26 cellular contexts compared by ENCODE assay signal in genomic region chr3:186775999-186776398, GRCh38. TPM values are rescaled to one million over a fixed set of nuclear protein-coding genes. Genes with fewer than 3 reads are reported as not detected.
DNase-seq lines count a peak whose midpoint lies in the region; ATAC-seq and TF ChIP-seq lines count a peak whose summit lies in the region.
"Had no signal": no experiment of that assay in that cellular context is flagged by ENCODE, and none has a peak within 500 bp of the region (broad histone marks: within the 10 kb centered on the region; RNA-seq: fewer than 3 reads in every experiment).

No MANE protein-coding gene starts in this region.

- no peaks in the 10 kb centered on the region for H3K9me2 ChIP-seq in GM23338 (ENCODE audit: insufficient read depth)
- H3K9me2 ChIP-seq in Loucy (replicated peaks; ENCODE audit: low read depth, low read length), result no peaks in the 10 kb centered on the region

- peak overlapping the region; percentile 11; the same call in 1 of the 3 replicates for H3K4me3 Mint-ChIP-seq in GM23338
- no peak overlapping the region for H3K4me3 Mint-ChIP-seq in endodermal cell
- H3K4me3 Mint-ChIP-seq: central memory CD8-positive, alpha-beta T cell had no signal

- peaks cover 13% of the 10 kb centered on the region for H3K27me3 Mint-ChIP-seq in GM23338 (ENCODE audit: insufficient read depth, low read depth, poor library complexity)
- peaks cover 85% of the 10 kb centered on the region for H3K27me3 Mint-ChIP-seq in endodermal cell (ENCODE audit: insufficient read depth)
- H3K27me3 Mint-ChIP-seq: central memory CD8-positive, alpha-beta T cell had no signal

- ATAC-seq in GM23338 (peak; percentile 78), Right ventricle myocardium inferior (no peak), HG02885 (IDR thresholded peaks at IDR 0.05; ENCODE audit: poor library complexity, unreplicated experiment) (no peak)
- ATAC-seq: stimulated activated naive CD8-positive, alpha-beta T cell treated with anti-CD3 and anti-CD28 coated beads, Interleukin-15, Interleukin-2, amounts not matched to agents 100 U/mL and 50 U/mL, for 24 hours had no signal

- H3K4me1 Mint-ChIP-seq in GM23338 (peaks cover 16% of the 10 kb centered on the region), endodermal cell (peaks cover 9% of the 10 kb centered on the region)

- no peaks in the 10 kb centered on the region; the same call in 2 of the 3 replicates for H3K9me3 Mint-ChIP-seq in GM23338
- no peaks in the 10 kb centered on the region for H3K9me3 Mint-ChIP-seq in endodermal cell
- H3K9me3 Mint-ChIP-seq: central memory CD8-positive, alpha-beta T cell had no signal

- H3K36me3 ChIP-seq in GM23338 (ENCODE audit: insufficient read depth) (no peaks in the 10 kb centered on the region), Loucy (ENCODE audit: insufficient read depth, low read length) (no peaks in the 10 kb centered on the region), endodermal cell (ENCODE audit: control insufficient read depth, insufficient read depth, low read length) (no peaks in the 10 kb centered on the region), osteoblast (ENCODE audit: insufficient read depth, low read length) (no peaks in the 10 kb centered on the region)

- H3K79me2 ChIP-seq in GM23338 (replicated peaks; ENCODE audit: insufficient read depth), result no peaks in the 10 kb centered on the region
- H3K79me2 ChIP-seq in Loucy (ENCODE audit: insufficient read depth, low read length), result no peaks in the 10 kb centered on the region
- H3K79me2 ChIP-seq in osteoblast (ENCODE audit: insufficient read depth, low read length), result no peaks in the 10 kb centered on the region

- H3K27ac Mint-ChIP-seq in GM23338 (no peak overlapping the region), endodermal cell (no peak overlapping the region)

- 11 to 44% methylated on average over 2 to 6 of the region's 8 CpGs for WGBS in endodermal cell (ENCODE audit: insufficient coverage in 1 of 2, insufficient read length in 1 of 2), 2 experiments

- H4K20me1 ChIP-seq in GM23338 (replicated peaks; ENCODE audit: insufficient read depth) (no peaks in the 10 kb centered on the region), Loucy (ENCODE audit: insufficient read depth, low read length, poor library complexity, severe bottlenecking) (no peaks in the 10 kb centered on the region), osteoblast (ENCODE audit: insufficient read depth, low read length) (no peaks in the 10 kb centered on the region)

- H3K27me3 ChIP-seq in GM23338 (ENCODE audit: insufficient read depth), result peaks cover 24% of the 10 kb centered on the region
- no peaks in the 10 kb centered on the region for H3K27me3 ChIP-seq in Loucy (ENCODE audit: insufficient read depth, low read length, poor library complexity, severe bottlenecking)
- H3K27me3 ChIP-seq in endodermal cell (ENCODE audit: control insufficient read depth, insufficient read depth, low read length, poor library complexity, severe bottlenecking), result peaks cover 16% of the 10 kb centered on the region
- H3K27me3 ChIP-seq in osteoblast (ENCODE audit: insufficient read depth, low read length), result no peaks in the 10 kb centered on the region
- H3K27me3 ChIP-seq: dorsolateral prefrontal cortex had no signal

- H3K4me3 ChIP-seq in GM23338 (0 out of 2 replicates have a peak overlapping the region, but pooled peaks have one; percentile 10), Loucy (ENCODE audit: low read length, poor library complexity, severe bottlenecking) (no peak overlapping the region), endodermal cell (ENCODE audit: low read length) (no peak overlapping the region), osteoblast (ENCODE audit: insufficient read depth, low read length) (no peak overlapping the region)
- H3K4me3 ChIP-seq: dorsolateral prefrontal cortex had no signal

- H3K9me3 ChIP-seq in Loucy (ENCODE audit: insufficient read depth, low read depth, low read length), result no peaks in the 10 kb centered on the region
- no peaks in the 10 kb centered on the region for H3K9me3 ChIP-seq in endodermal cell (ENCODE audit: control insufficient read depth, low read length)
- H3K9me3 ChIP-seq in osteoblast (ENCODE audit: low read depth, low read length), result no peaks in the 10 kb centered on the region

- H3K4me1 ChIP-seq in GM23338 (ENCODE audit: insufficient read depth) (peaks cover 10% of the 10 kb centered on the region; the same call in 1 of the 2 replicates), Loucy (ENCODE audit: insufficient read depth, low read length, poor library complexity, severe bottlenecking) (peaks cover 20% of the 10 kb centered on the region), endodermal cell (ENCODE audit: control insufficient read depth, insufficient read depth, low read length) (no peaks in the 10 kb centered on the region), osteoblast (ENCODE audit: insufficient read depth, low read length) (peaks cover 9% of the 10 kb centered on the region)

- H2AFZ ChIP-seq in GM23338 (no peak overlapping the region), Loucy (ENCODE audit: low read length) (no peak overlapping the region), osteoblast (ENCODE audit: low read length) (peak overlapping the region; percentile 31)

- no peaks in the 10 kb centered on the region for H3K36me3 Mint-ChIP-seq in GM23338 (ENCODE audit: low read depth)
- H3K36me3 Mint-ChIP-seq in endodermal cell (ENCODE audit: low read depth), result no peaks in the 10 kb centered on the region

- peaks cover 4% of the 10 kb centered on the region for H3F3A ChIP-seq in GM23338 (replicated peaks; ENCODE audit: low read depth)
- no peaks in the 10 kb centered on the region for H3F3A ChIP-seq in Loucy (ENCODE audit: low read depth)

- TF ChIP-seq CTCF in GM23338 (conservative IDR thresholded peaks at IDR 0.05; ENCODE audit: low read depth in 2 of 2) (peak; percentile 27 to 36; a peak in 2 of 4 replicates), Loucy (conservative IDR thresholded peaks at IDR 0.05; ENCODE audit: low read length) (peak; percentile 19; the same call in 1 of the 2 replicates), endodermal cell (conservative IDR thresholded peaks at IDR 0.05) (peak; percentile 57), osteoblast (IDR thresholded peaks at IDR 0.05; ENCODE audit: extremely low read depth, low read depth, low read length) (no peak)

- H3K4me2 ChIP-seq in GM23338 (peak overlapping the region; percentile 13; the same call in 1 of the 2 replicates), Loucy (ENCODE audit: low read depth, low read length, poor library complexity, severe bottlenecking) (no peak overlapping the region), osteoblast (ENCODE audit: insufficient read depth, low read length) (no peak overlapping the region)

- H3K27ac ChIP-seq in GM23338 (ENCODE audit: low read depth), result no peak overlapping the region
- H3K27ac ChIP-seq in endodermal cell (ENCODE audit: low read depth, low read length), result no peak overlapping the region
- H3K27ac ChIP-seq in osteoblast (ENCODE audit: low read depth, low read length), result no peak overlapping the region
- H3K27ac ChIP-seq: dorsolateral prefrontal cortex had no signal

- intact Hi-C loops in Right ventricle myocardium inferior (cut with DNase I), result no loop called here

- DNase-seq in GM23338 (ENCODE audit: low spot score), result peak; percentile 76
- peak; percentile 93 for DNase-seq in endodermal cell
- peak; percentile 41 for DNase-seq in osteoblast (ENCODE audit: insufficient read length, low spot score, missing footprints)
- DNase-seq in Right ventricle myocardium inferior (ENCODE audit: missing footprints), result no peak
- no peak for DNase-seq in NCI-H1436 (lab: John Stamatoyannopoulos, UW)
- DNase-seq: activated CD4-positive, alpha-beta T cell treated with anti-CD3 and anti-CD28 coated beads for 1 hour; activated naive CD4-positive, alpha-beta T cell treated with Interleukin-2 at 50 U/mL for 16 hours; activated T-cell treated with anti-CD3 and anti-CD28 coated beads, Interleukin-2, amount 50 U/mL, for 48 hours; amniotic stem cell; COR-L47; dorsolateral prefrontal cortex; GOT3; hippocampal formation; KG1; mammary epithelial cell; MV-4-11; NCI-H187 treated with DMSO at 0.1 percent for 48 hours; NCI-H69; Right ventricle myocardium superior; stimulated activated CD4-positive, alpha-beta T cell treated with anti-CD3 and anti-CD28 coated beads, Interleukin-4, amount 100 ng/mL, for 24 hours; stimulated activated naive CD8-positive, alpha-beta T cell treated with anti-CD3 and anti-CD28 coated beads, Interleukin-15, Interleukin-2, amounts not matched to agents 100 U/mL and 50 U/mL, for 24 hours had no signal

- H3K9ac ChIP-seq in Loucy (ENCODE audit: low read depth, low read length, poor library complexity, severe bottlenecking) (no peak overlapping the region), endodermal cell (ENCODE audit: extremely low read depth, low read length, poor library complexity, severe bottlenecking) (no peak overlapping the region)

TF ChIP-seq in GM23338, 12 proteins besides CTCF, POLR2A, EP300 and RAD21 (continues in another document):
- peak; percentile 91 for TF ChIP-seq NANOG (IDR thresholded peaks at IDR 0.05; ENCODE audit: borderline replicate concordance)

RNA-seq across cellular contexts. Expression of gene EIF4A2, which starts 7.4 kb away (rescaled TPM):
- total RNA-seq in GM23338 (2014; rRNA removed; shearing (Covaris generic)), result 666 and 697 TPM in 2 replicates
- polyA plus RNA-seq in GM23338 (2016; fragmentation: Nextera tagmentation; extraction: Ambion mirVana), result 386 and 433 TPM in 2 replicates
- 100 to 1,000 TPM; 329 TPM for total RNA-seq in endodermal cell
- 599 TPM for polyA plus RNA-seq in endodermal cell (2013, experiment 1 of 2)
- polyA plus RNA-seq in endodermal cell (2013, experiment 2 of 2), result 546 TPM
- total RNA-seq in osteoblast, result 438 and 442 TPM in 2 replicates
- total RNA-seq in Right ventricle myocardium inferior, result 422 TPM

RNA-seq across cellular contexts. Expression of gene RFC4, which starts 30.3 kb away (rescaled TPM):
- 107 and 109 TPM in 2 replicates for total RNA-seq in GM23338 (2014; rRNA removed; shearing (Covaris generic))
- 60.3 and 73.3 TPM in 2 replicates for polyA plus RNA-seq in GM23338 (2016; fragmentation: Nextera tagmentation; extraction: Ambion mirVana)
- 100 to 1,000 TPM in 1 of 2 donors, 10 to 100 TPM in 1; 57.6 to 111 TPM for total RNA-seq in endodermal cell
- 105 TPM for polyA plus RNA-seq in endodermal cell (2013, experiment 1 of 2)
- polyA plus RNA-seq in endodermal cell (2013, experiment 2 of 2), result 92.0 TPM
- total RNA-seq in osteoblast, result 16.5 and 18.1 TPM in 2 replicates
- 11.1 TPM for total RNA-seq in Right ventricle myocardium inferior

RNA-seq across cellular contexts. Expression of gene KNG1, which starts 58.8 kb away (rescaled TPM):
- 0.49 TPM in 1 of 2 replicates, not detected in the other for total RNA-seq in GM23338 (2014; rRNA removed; shearing (Covaris generic))
- polyA plus RNA-seq in GM23338 (2016; fragmentation: Nextera tagmentation; extraction: Ambion mirVana), result 0.09 TPM in 1 of 2 replicates, not detected in the other
- total RNA-seq in endodermal cell (not detected), osteoblast (not detected in 2 replicates), Right ventricle myocardium inferior (0.62 TPM)
- not detected for polyA plus RNA-seq in endodermal cell (2013, experiment 1 of 2)
- not detected for polyA plus RNA-seq in endodermal cell (2013, experiment 2 of 2)
- total RNA-seq: Daoy, epithelial cell of proximal tubule, mammary epithelial cell had no signal
- polyA plus RNA-seq: mammary epithelial cell had no signal

Comparison
In these comparisons a context has a peak if more than half of its experiments do, and no peak if none do; other contexts are left out.
1. DNase-seq: peak in GM23338 (single experiment), endodermal cell (single experiment) and osteoblast (single experiment); none in Right ventricle myocardium inferior (single experiment) and NCI-H1436 (single experiment).